In genomic region chr2:202426751-202427150, GRCh38 we compare ENCODE assay signal across 23 cellular contexts.
"Had no signal": no experiment of that assay in that cellular context is flagged by ENCODE, and none has a peak within 500 bp of the region (broad histone marks: within the 10 kb centered on the region; RNA-seq: fewer than 3 reads in every experiment).

No MANE protein-coding gene starts in this region.

- ATAC-seq: esophagus mucosa, left ventricle myocardium superior, psoas muscle had no signal

- H3K27ac Mint-ChIP-seq: activated CD4-positive, alpha-beta memory T cell treated with anti-CD3 and anti-CD28 coated beads for 36 hours; activated naive CD8-positive, alpha-beta T cell treated with anti-CD3 and anti-CD28 coated beads for 36 hours had no signal

- H3K36me3 ChIP-seq: breast epithelium, ovary, right atrium auricular region, thoracic aorta, upper lobe of left lung had no signal

- H3K4me3 ChIP-seq: breast epithelium, ovary, psoas muscle, right atrium auricular region, thoracic aorta, upper lobe of left lung had no signal

- H3K27me3 Mint-ChIP-seq: activated CD4-positive, alpha-beta memory T cell treated with anti-CD3 and anti-CD28 coated beads for 36 hours; activated naive CD8-positive, alpha-beta T cell treated with anti-CD3 and anti-CD28 coated beads for 36 hours; central memory CD8-positive, alpha-beta T cell had no signal

- H3K27ac ChIP-seq: breast epithelium, ovary, psoas muscle, right atrium auricular region had no signal

- H3K4me1 ChIP-seq: breast epithelium had no signal

- DNase-seq: activated CD4-positive, alpha-beta memory T cell treated with anti-CD3 and anti-CD28 coated beads for 36 hours; activated CD4-positive, alpha-beta T cell treated with anti-CD3 and anti-CD28 coated beads for 4 hours; activated CD4-positive, CD25-positive, alpha-beta regulatory T cell; activated naive CD4-positive, alpha-beta T cell treated with Interleukin-2 at 50 U/mL for 16 hours; activated naive CD8-positive, alpha-beta T cell treated with anti-CD3 and anti-CD28 coated beads for 36 hours; activated T-cell treated with anti-CD3 and anti-CD28 coated beads, Interleukin-2, amount 50 U/mL, for 48 hours; effector memory CD4-positive, alpha-beta T cell; foreskin melanocyte; hippocampal formation; kidney glomerular epithelial cell; left ventricle myocardium superior; mammary epithelial cell; ovary; psoas muscle; stimulated activated CD4-positive, alpha-beta T cell treated with anti-CD3 and anti-CD28 coated beads, Interleukin-4, amount 100 ng/mL, for 24 hours; stimulated activated naive CD4-positive, alpha-beta T cell treated with Interleukin-2 at 50 U/mL for 16 hours; T1000; upper lobe of left lung had no signal

- H3K4me3 Mint-ChIP-seq: activated CD4-positive, alpha-beta memory T cell treated with anti-CD3 and anti-CD28 coated beads for 36 hours; activated naive CD8-positive, alpha-beta T cell treated with anti-CD3 and anti-CD28 coated beads for 36 hours; central memory CD8-positive, alpha-beta T cell had no signal

- H3K9me3 ChIP-seq: breast epithelium, ovary, psoas muscle, right atrium auricular region, thoracic aorta, upper lobe of left lung had no signal

- H3K27me3 ChIP-seq: breast epithelium, ovary, right atrium auricular region, upper lobe of left lung had no signal
